28 cellular contexts compared by ENCODE assay signal in the genomic region with DNA sequence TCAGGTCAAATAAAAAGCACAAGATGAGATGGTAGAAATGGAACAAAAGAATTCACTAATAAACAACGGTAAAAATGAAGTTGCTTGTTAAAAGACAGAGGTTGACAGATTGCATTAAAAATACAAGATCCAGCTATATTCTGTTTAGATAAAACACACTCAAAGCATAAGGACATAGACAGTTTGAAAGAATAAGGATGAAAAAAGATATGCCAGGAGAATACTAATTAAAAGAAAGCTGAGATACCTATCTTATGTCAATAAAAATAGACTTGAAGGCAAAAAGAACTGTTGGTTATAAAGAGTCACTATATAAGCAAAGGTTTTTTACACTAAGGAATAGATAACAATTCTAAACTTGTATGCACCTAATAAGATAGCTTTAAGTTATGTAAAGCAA.
"Had no signal": no experiment of that assay in that cellular context is flagged by ENCODE, and none has a peak within 500 bp of the region (broad histone marks: within the 10 kb centered on the region; RNA-seq: fewer than 3 reads in every experiment).

No MANE protein-coding gene starts in this region.

- H3K4me1 ChIP-seq: stomach, suprapubic skin, testis, thyroid gland, tibial artery, tibial nerve, transverse colon, upper lobe of left lung, upper lobe of right lung, uterus, vagina had no signal

- FAIRE-seq: urothelium cell line had no signal

- H3K27ac Mint-ChIP-seq: stimulated activated effector memory CD8-positive, alpha-beta T cell treated with anti-CD3 and anti-CD28 coated beads, Interleukin-12 subunit alpha, Interleukin-12 subunit beta, amount 100 ng/mL, for 72 hours; stimulated activated naive B cell treated with anti-CD40 and anti-IgM and Interleukin-4, amounts not matched to agents 10 μg/mL and 1 μg/mL and 100 μg/mL, for 72 hours; stimulated activated naive CD8-positive, alpha-beta T cell treated with anti-CD3 and anti-CD28 coated beads, Interleukin-15, amount 100 ng/mL, for 72 hours; stimulated activated naive CD8-positive, alpha-beta T cell treated with anti-CD3 and anti-CD28 coated beads, Interleukin-15, Interleukin-2, amounts not matched to agents 100 ng/mL and 50 ng/mL, for 24 hours; type B pancreatic cell had no signal

- H3K4me3 Mint-ChIP-seq: stimulated activated effector memory CD8-positive, alpha-beta T cell treated with anti-CD3 and anti-CD28 coated beads, Interleukin-12 subunit alpha, Interleukin-12 subunit beta, amount 100 ng/mL, for 72 hours; stimulated activated naive B cell treated with anti-CD40 and anti-IgM and Interleukin-4, amounts not matched to agents 10 μg/mL and 1 μg/mL and 100 μg/mL, for 72 hours; stimulated activated naive CD8-positive, alpha-beta T cell treated with anti-CD3 and anti-CD28 coated beads, Interleukin-15, amount 100 ng/mL, for 72 hours; stimulated activated naive CD8-positive, alpha-beta T cell treated with anti-CD3 and anti-CD28 coated beads, Interleukin-15, Interleukin-2, amounts not matched to agents 100 ng/mL and 50 ng/mL, for 24 hours; type B pancreatic cell had no signal

- H3K27me3 Mint-ChIP-seq: stimulated activated naive B cell treated with anti-CD40 and anti-IgM and Interleukin-4, amounts not matched to agents 10 μg/mL and 1 μg/mL and 100 μg/mL, for 72 hours; stimulated activated naive CD8-positive, alpha-beta T cell treated with anti-CD3 and anti-CD28 coated beads, Interleukin-15, amount 100 ng/mL, for 72 hours; stimulated activated naive CD8-positive, alpha-beta T cell treated with anti-CD3 and anti-CD28 coated beads, Interleukin-15, Interleukin-2, amounts not matched to agents 100 ng/mL and 50 ng/mL, for 24 hours had no signal

- H3K9me3 ChIP-seq: testis, thyroid gland, uterus, vagina had no signal

- H3K27ac ChIP-seq: stomach, suprapubic skin, testis, thoracic aorta, thyroid gland, tibial artery, tibial nerve, transverse colon, upper lobe of left lung, upper lobe of right lung, uterus, vagina had no signal

- DNase-seq: stimulated activated CD4-positive, alpha-beta T cell treated with anti-CD3 and anti-CD28 coated beads, Interleukin-2, amount 100 ng/mL, for 48 hours; stimulated activated CD4-positive, alpha-beta T cell treated with anti-CD3 and anti-CD28 coated beads, Interleukin-4, amount 100 ng/mL, for 1 hour; stimulated activated CD4-positive, alpha-beta T cell treated with anti-CD3 and anti-CD28 coated beads, Interleukin-4, amount 100 ng/mL, for 24 hours; stimulated activated CD4-positive, alpha-beta T cell treated with anti-CD3 and anti-CD28 coated beads, Interleukin-4, amount 100 ng/mL, for 4 hours; stimulated activated CD8-positive, alpha-beta memory T cell treated with anti-CD3 and anti-CD28 coated beads, Interleukin-4, amount 100 ng/mL, for 48 hours; stimulated activated naive B cell treated with anti-CD40 and anti-IgM and Interleukin-4, amounts not matched to agents 10 μg/mL and 1 μg/mL and 100 μg/mL, for 72 hours; stimulated activated naive CD4-positive, alpha-beta T cell; stimulated activated naive CD4-positive, alpha-beta T cell treated with Interleukin-2 at 50 U/mL for 16 hours; stimulated activated naive CD8-positive, alpha-beta T cell treated with anti-CD3 and anti-CD28 coated beads, Interleukin-15, amount 100 ng/mL, for 72 hours; stimulated activated naive CD8-positive, alpha-beta T cell treated with anti-CD3 and anti-CD28 coated beads, Interleukin-15, Interleukin-2, amounts not matched to agents 100 U/mL and 50 U/mL, for 24 hours; stomach; substantia nigra; testis; thyroid gland; tibial artery; transverse colon; trophoblast cell; upper lobe of left lung; upper lobe of right lung; uterus had no signal

- ATAC-seq: stimulated activated effector memory CD8-positive, alpha-beta T cell treated with anti-CD3 and anti-CD28 coated beads, Interleukin-12 subunit alpha, Interleukin-12 subunit beta, amount 100 ng/mL, for 72 hours; stimulated activated naive B cell treated with anti-CD40 and anti-IgM and Interleukin-4, amounts not matched to agents 10 μg/mL and 1 μg/mL and 100 μg/mL, for 72 hours; stimulated activated naive CD8-positive, alpha-beta T cell treated with anti-CD3 and anti-CD28 coated beads, Interleukin-15, amount 100 ng/mL, for 72 hours; stimulated activated naive CD8-positive, alpha-beta T cell treated with anti-CD3 and anti-CD28 coated beads, Interleukin-15, Interleukin-2, amounts not matched to agents 100 U/mL and 50 U/mL, for 24 hours; upper lobe of right lung had no signal

- H3K4me3 ChIP-seq: stomach, suprapubic skin, testis, thoracic aorta, thyroid gland, tibial artery, tibial nerve, transverse colon, upper lobe of left lung, upper lobe of right lung, uterus, vagina had no signal

- H3K36me3 Mint-ChIP-seq: stimulated activated effector memory CD8-positive, alpha-beta T cell treated with anti-CD3 and anti-CD28 coated beads, Interleukin-12 subunit alpha, Interleukin-12 subunit beta, amount 100 ng/mL, for 72 hours; type B pancreatic cell had no signal

- H3K9me3 Mint-ChIP-seq: type B pancreatic cell had no signal

- H3K27me3 ChIP-seq: stomach, suprapubic skin, testis, thyroid gland, tibial artery, tibial nerve, transverse colon, upper lobe of left lung, upper lobe of right lung, uterus, vagina had no signal

- H3K36me3 ChIP-seq: stomach, suprapubic skin, thoracic aorta, thyroid gland, tibial artery, tibial nerve, transverse colon, upper lobe of left lung, upper lobe of right lung, uterus, vagina had no signal

- H3K4me1 Mint-ChIP-seq: stimulated activated effector memory CD8-positive, alpha-beta T cell treated with anti-CD3 and anti-CD28 coated beads, Interleukin-12 subunit alpha, Interleukin-12 subunit beta, amount 100 ng/mL, for 72 hours; stimulated activated naive B cell treated with anti-CD40 and anti-IgM and Interleukin-4, amounts not matched to agents 10 μg/mL and 1 μg/mL and 100 μg/mL, for 72 hours; stimulated activated naive CD8-positive, alpha-beta T cell treated with anti-CD3 and anti-CD28 coated beads, Interleukin-15, amount 100 ng/mL, for 72 hours had no signal
